ENCODE assay signal across 10 cellular contexts in genomic region chr7:37336259-37336658, GRCh38.
DNase-seq lines count a peak whose midpoint lies in the region; ATAC-seq and TF ChIP-seq lines count a peak whose summit lies in the region.
"Had no signal": no experiment of that assay in that cellular context is flagged by ENCODE, and none has a peak within 500 bp of the region (broad histone marks: within the 10 kb centered on the region; RNA-seq: fewer than 3 reads in every experiment).

No MANE protein-coding gene starts in this region.

- ATAC-seq in heart left ventricle (peak in 3 of 4 donors; percentile 33 to 70 (median 38)), Right ventricle myocardium superior (ENCODE audit: poor library complexity) (no peak), HG02884 (IDR thresholded peaks at IDR 0.05; ENCODE audit: unreplicated experiment) (peak; percentile 90), omental fat pad (ENCODE audit: low FRiP score) (no peak)
- ATAC-seq in stimulated activated naive B cell treated with anti-CD40 and anti-IgM and Interleukin-4, amounts not matched to agents 10 μg/mL and 1 μg/mL and 100 μg/mL, for 72 hours (replicated peaks): peak; percentile 98

- H3K4me1 Mint-ChIP-seq in stimulated activated naive B cell treated with anti-CD40 and anti-IgM and Interleukin-4, amounts not matched to agents 10 μg/mL and 1 μg/mL and 100 μg/mL, for 72 hours: peaks cover 48 to 69% of the 10 kb centered on the region in 2 donors

- peaks cover 4 to 6% of the 10 kb centered on the region in 2 donors for H3K9me3 Mint-ChIP-seq in stimulated activated naive B cell treated with anti-CD40 and anti-IgM and Interleukin-4, amounts not matched to agents 10 μg/mL and 1 μg/mL and 100 μg/mL, for 72 hours

- no peaks in the 10 kb centered on the region for H3K27me3 ChIP-seq in heart left ventricle
- H3K27me3 ChIP-seq: BLaER1 had no signal

- peak overlapping the region in 1 of 12 donors; percentile 40 for H3K27ac ChIP-seq in heart left ventricle
- H3K27ac ChIP-seq: BLaER1, thoracic aorta had no signal

- no peak for TF ChIP-seq CTCF in heart left ventricle (IDR thresholded peaks at IDR 0.05)
- TF ChIP-seq CTCF in omental fat pad (IDR thresholded peaks at IDR 0.05): no peak

- TF ChIP-seq POLR2A in heart left ventricle (IDR thresholded peaks at IDR 0.05): no peak

- peak overlapping the region; percentile 90 for H3K27ac Mint-ChIP-seq in stimulated activated naive B cell treated with anti-CD40 and anti-IgM and Interleukin-4, amounts not matched to agents 10 μg/mL and 1 μg/mL and 100 μg/mL, for 72 hours

- DNase-seq in heart left ventricle: no peak
- no peak for DNase-seq in Right ventricle myocardium superior
- DNase-seq in RPMI8226: peak; percentile 77
- DNase-seq in stimulated activated naive B cell treated with anti-CD40 and anti-IgM and Interleukin-4, amounts not matched to agents 10 μg/mL and 1 μg/mL and 100 μg/mL, for 72 hours: peak; percentile 65
- no peak for DNase-seq in SHP77 (lab: John Stamatoyannopoulos, UW)
- no peak for DNase-seq in NCI-H1048 (lab: John Stamatoyannopoulos, UW)
- DNase-seq in omental fat pad (ENCODE audit: low spot score): no peak

- H3K36me3 Mint-ChIP-seq in stimulated activated naive B cell treated with anti-CD40 and anti-IgM and Interleukin-4, amounts not matched to agents 10 μg/mL and 1 μg/mL and 100 μg/mL, for 72 hours: peaks cover 19 to 48% of the 10 kb centered on the region in 2 donors

- WGBS in heart left ventricle, 4 donors: 76 to 85% (median 81%) methylated on average over 5 of the region's 5 CpGs

- intact Hi-C loops in heart left ventricle (cut with DNase I) (no loop called here), Right ventricle myocardium superior (cut with DNase I) (no loop called here)

- H3K9me3 ChIP-seq in heart left ventricle: no peaks in the 10 kb centered on the region
- H3K9me3 ChIP-seq: thoracic aorta had no signal

- peaks cover 0 to 63% (median 15%) of the 10 kb centered on the region in 12 donors for H3K4me1 ChIP-seq in heart left ventricle

- H3K4me3 Mint-ChIP-seq in stimulated activated naive B cell treated with anti-CD40 and anti-IgM and Interleukin-4, amounts not matched to agents 10 μg/mL and 1 μg/mL and 100 μg/mL, for 72 hours: peak overlapping the region; percentile 68 to 71

- H3K27me3 Mint-ChIP-seq in stimulated activated naive B cell treated with anti-CD40 and anti-IgM and Interleukin-4, amounts not matched to agents 10 μg/mL and 1 μg/mL and 100 μg/mL, for 72 hours: no peaks in the 10 kb centered on the region

- no peaks in the 10 kb centered on the region for H3K36me3 ChIP-seq in heart left ventricle
- H3K36me3 ChIP-seq: thoracic aorta had no signal

- peak overlapping the region in 1 of 12 donors; percentile 1 for H3K4me3 ChIP-seq in heart left ventricle
- H3K4me3 ChIP-seq: BLaER1, thoracic aorta had no signal

Comparison
In these comparisons a context has a peak if more than half of its experiments do, and no peak if none do; other contexts are left out.
1. ATAC-seq: peak in heart left ventricle (3 of 4), HG02884 (single experiment) and stimulated activated naive B cell treated with anti-CD40 and anti-IgM and Interleukin-4, amounts not matched to agents 10 μg/mL and 1 μg/mL and 100 μg/mL, for 72 hours (2 of 2); none in Right ventricle myocardium superior (single experiment) and omental fat pad (single experiment).
2. DNase-seq: peak in RPMI8226 (single experiment) and stimulated activated naive B cell treated with anti-CD40 and anti-IgM and Interleukin-4, amounts not matched to agents 10 μg/mL and 1 μg/mL and 100 μg/mL, for 72 hours (single experiment); none in heart left ventricle (0 of 5), Right ventricle myocardium superior (single experiment), SHP77 (0 of 2), NCI-H1048 (single experiment) and omental fat pad (single experiment).